Comparison of ENCODE assay signal across 37 cellular contexts in the genomic region with DNA sequence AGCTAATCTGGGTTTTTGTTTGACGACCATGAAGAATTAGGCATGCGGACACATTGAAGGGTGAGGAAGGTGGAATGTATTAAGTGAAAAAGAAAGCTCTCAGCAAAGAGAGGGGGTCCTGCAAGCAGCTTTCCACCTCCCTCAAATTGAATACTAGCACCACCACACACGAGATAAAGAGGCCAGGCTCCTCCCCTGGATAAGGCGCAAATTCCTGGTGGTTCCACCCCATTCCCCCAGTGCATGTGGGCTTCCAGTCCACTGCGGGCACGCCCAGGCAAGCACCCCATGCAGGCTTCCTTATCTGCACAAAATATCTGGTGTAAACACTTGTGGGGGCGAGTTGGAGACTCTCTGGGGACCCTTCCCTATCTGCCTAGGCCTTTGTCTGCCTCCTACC.
"Had no signal": no experiment of that assay in that cellular context is flagged by ENCODE, and none has a peak within 500 bp of the region (broad histone marks: within the 10 kb centered on the region; RNA-seq: fewer than 3 reads in every experiment).

No MANE protein-coding gene starts in this region.

- H3K4me3 Mint-ChIP-seq: activated CD4-positive, alpha-beta T cell treated with anti-CD3 and anti-CD28 coated beads, Interleukin-2, amount 10 ng/mL, durations not matched to agents 24 days and 14 days; activated CD8-positive, alpha-beta T cell treated with anti-CD3 and anti-CD28 coated beads for 36 hours; activated naive CD8-positive, alpha-beta T cell treated with anti-CD3 and anti-CD28 coated beads for 36 hours; activated T-cell treated with anti-CD3 and anti-CD28 coated beads, Interleukin-2, amount 50 U/mL, for 72 hours; activated T-helper 17 cell treated with anti-CD3 and anti-CD28 coated beads, Interleukin-2, amount 50 U/mL, for 72 hours; central memory CD8-positive, alpha-beta T cell had no signal

- H3K4me3 ChIP-seq: cardiac muscle cell, Peyer's patch had no signal

- H3K36me3 Mint-ChIP-seq: activated naive CD8-positive, alpha-beta T cell treated with anti-CD3 and anti-CD28 coated beads for 36 hours had no signal

- H3K4me1 ChIP-seq: Peyer's patch had no signal

- H3K9me3 ChIP-seq: Peyer's patch had no signal

- H3K27me3 Mint-ChIP-seq: activated CD4-positive, alpha-beta T cell treated with anti-CD3 and anti-CD28 coated beads, Interleukin-2, amount 10 ng/mL, durations not matched to agents 24 days and 14 days; activated CD8-positive, alpha-beta T cell treated with anti-CD3 and anti-CD28 coated beads for 36 hours; activated naive CD8-positive, alpha-beta T cell treated with anti-CD3 and anti-CD28 coated beads for 36 hours; activated T-helper 17 cell treated with anti-CD3 and anti-CD28 coated beads, Interleukin-2, amount 50 U/mL, for 72 hours; central memory CD8-positive, alpha-beta T cell had no signal

- DNase-seq: activated CD4-positive, alpha-beta T cell treated with anti-CD3 and anti-CD28 coated beads for 1 hour; activated CD4-positive, alpha-beta T cell treated with anti-CD3 and anti-CD28 coated beads, Interleukin-2, amount 10 ng/mL, durations not matched to agents 24 days and 14 days; activated CD4-positive, alpha-beta T cell treated with anti-CD3 and anti-CD28 coated beads, Interleukin-2, amount 50 U/mL, for 4 hours; activated CD4-positive, CD25-positive, alpha-beta regulatory T cell; activated CD8-positive, alpha-beta T cell treated with anti-CD3 and anti-CD28 coated beads for 36 hours; activated effector memory CD4-positive, alpha-beta T cell treated with anti-CD3 and anti-CD28 coated beads, Interleukin-2, amount 50 U/mL, for 16 hours; activated naive CD4-positive, alpha-beta T cell; activated naive CD4-positive, alpha-beta T cell treated with anti-CD3 and anti-CD28 coated beads, Interleukin-2, amount 50 U/mL, for 16 hours; activated naive CD8-positive, alpha-beta T cell treated with anti-CD3 and anti-CD28 coated beads for 36 hours; activated T-cell treated with anti-CD3 and anti-CD28 coated beads, Interleukin-2, amount 50 U/mL, for 1 hour; activated T-cell treated with anti-CD3 and anti-CD28 coated beads, Interleukin-2, amount 50 U/mL, for 72 hours; amniotic stem cell; aorta; brain microvascular endothelial cell; NCI-H1092 treated with DMSO at 0.1 percent for 48 hours; NCI-H1417; NCI-H146; NCI-H187; NCI-H2029 treated with DMSO at 0.1 percent for 48 hours; NCI-H2107; NCI-H2171; NCI-H510A; NCI-H526; NCI-H748 treated with DMSO at 0.1 percent for 48 hours; NK-92 treated with Interleukin-12 subunit alpha and Interleukin-12 subunit beta, amount 100 ng/mL, for 24 hours; PC-3; Peyer's patch; RPMI8226; SIG-M5; SW 1271; T-helper 1 cell; T-helper 2 cell; T-helper 9 cell had no signal

- H3K27me3 ChIP-seq: brain microvascular endothelial cell, cardiac muscle cell, Peyer's patch had no signal

- ATAC-seq: activated CD8-positive, alpha-beta T cell treated with anti-CD3 and anti-CD28 coated beads for 36 hours; activated T-cell treated with anti-CD3 and anti-CD28 coated beads, Interleukin-2, amount 50 U/mL, for 72 hours; activated T-helper 17 cell treated with anti-CD3 and anti-CD28 coated beads, Interleukin-2, amount 50 U/mL, for 72 hours; PC-3 had no signal

- H3K9me3 Mint-ChIP-seq: activated CD4-positive, alpha-beta T cell treated with anti-CD3 and anti-CD28 coated beads, Interleukin-2, amount 10 ng/mL, durations not matched to agents 24 days and 14 days; activated naive CD8-positive, alpha-beta T cell treated with anti-CD3 and anti-CD28 coated beads for 36 hours; activated T-cell treated with anti-CD3 and anti-CD28 coated beads, Interleukin-2, amount 50 U/mL, for 72 hours; activated T-helper 17 cell treated with anti-CD3 and anti-CD28 coated beads, Interleukin-2, amount 50 U/mL, for 72 hours had no signal

- H3K27ac ChIP-seq: brain microvascular endothelial cell, cardiac muscle cell, Peyer's patch, VCaP had no signal

- H3K4me1 Mint-ChIP-seq: activated CD4-positive, alpha-beta T cell treated with anti-CD3 and anti-CD28 coated beads, Interleukin-2, amount 10 ng/mL, durations not matched to agents 24 days and 14 days; activated naive CD8-positive, alpha-beta T cell treated with anti-CD3 and anti-CD28 coated beads for 36 hours; activated T-helper 17 cell treated with anti-CD3 and anti-CD28 coated beads, Interleukin-2, amount 50 U/mL, for 72 hours; central memory CD8-positive, alpha-beta T cell had no signal

- H3K36me3 ChIP-seq: brain microvascular endothelial cell, Peyer's patch had no signal

- H3K27ac Mint-ChIP-seq: activated CD4-positive, alpha-beta T cell treated with anti-CD3 and anti-CD28 coated beads, Interleukin-2, amount 10 ng/mL, durations not matched to agents 24 days and 14 days; activated CD8-positive, alpha-beta T cell treated with anti-CD3 and anti-CD28 coated beads for 36 hours; activated naive CD8-positive, alpha-beta T cell treated with anti-CD3 and anti-CD28 coated beads for 36 hours; activated T-cell treated with anti-CD3 and anti-CD28 coated beads, Interleukin-2, amount 50 U/mL, for 72 hours; activated T-helper 17 cell treated with anti-CD3 and anti-CD28 coated beads, Interleukin-2, amount 50 U/mL, for 72 hours had no signal
